ENCODE assay signal across 16 cellular contexts in the genomic region with DNA sequence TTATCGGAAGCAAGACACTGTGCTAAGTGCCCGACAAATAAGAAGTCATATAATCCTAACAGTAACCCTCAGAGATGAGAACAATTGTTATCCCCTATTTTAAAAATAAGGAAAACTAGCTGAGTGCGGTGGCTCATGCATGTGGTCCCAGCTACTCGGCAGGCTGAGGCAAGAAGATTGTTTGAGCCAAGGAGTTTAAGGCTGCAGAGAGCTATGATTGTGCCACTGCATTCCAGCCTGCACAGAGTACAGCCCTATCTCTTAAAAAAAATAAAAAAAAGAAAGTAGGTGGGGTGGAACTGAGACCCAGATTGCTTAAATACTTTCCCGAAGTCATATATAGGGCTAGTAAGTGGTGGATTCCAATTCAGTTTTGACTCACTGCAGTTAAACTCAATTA.
DNase-seq lines count a peak whose midpoint lies in the region; ATAC-seq and TF ChIP-seq lines count a peak whose summit lies in the region.
"Had no signal": no experiment of that assay in that cellular context is flagged by ENCODE, and none has a peak within 500 bp of the region (broad histone marks: within the 10 kb centered on the region; RNA-seq: fewer than 3 reads in every experiment).

No MANE protein-coding gene starts in this region.

- peaks cover 0 to 2% (median 0%) of the 10 kb centered on the region in 7 donors for H3K9me3 Mint-ChIP-seq in CD4-positive, CD25-positive, alpha-beta regulatory T cell
- H3K9me3 Mint-ChIP-seq in endothelial cell (ENCODE audit: unreplicated experiment), result no peaks in the 10 kb centered on the region
- H3K9me3 Mint-ChIP-seq: activated naive CD4-positive, alpha-beta T cell treated with anti-CD3 and anti-CD28 coated beads, Interleukin-2, amount 50 U/mL, for 24 hours had no signal

- H3K9ac ChIP-seq in smooth muscle cell (ENCODE audit: low read depth), result no peak overlapping the region

- WGBS in smooth muscle cell (ENCODE audit: low lambda C conversion rate), result 80% methylated on average over 5 of the region's 5 CpGs

- no peak for DNase-seq in CD4-positive, CD25-positive, alpha-beta regulatory T cell
- DNase-seq in cardiac fibroblast (ENCODE audit: low read depth in 2 of 2) (peak; percentile 54 to 72), iris pigment epithelial cell (ENCODE audit: low read depth) (peak; percentile 51), smooth muscle cell (lab: John Stamatoyannopoulos, UW; ENCODE audit: unreplicated experiment) (no peak), SHP77 (lab: John Stamatoyannopoulos, UW) (no peak), endothelial cell (ENCODE audit: low spot score) (no peak)
- DNase-seq: DMS 273 treated with DMSO at 0.1 percent for 48 hours; NCI-H2081 treated with DMSO at 0.1 percent for 48 hours; NCI-H774; stimulated activated CD4-positive, alpha-beta T cell treated with anti-CD3 and anti-CD28 coated beads, Interleukin-4, amount 100 ng/mL, for 1 hour had no signal

- H3K27me3 Mint-ChIP-seq in CD4-positive, CD25-positive, alpha-beta regulatory T cell, result peaks cover 10% of the 10 kb centered on the region
- H3K27me3 Mint-ChIP-seq in endothelial cell (ENCODE audit: unreplicated experiment), result no peaks in the 10 kb centered on the region

- H3K36me3 ChIP-seq in CD4-positive, CD25-positive, alpha-beta regulatory T cell (ENCODE audit: control insufficient read depth, insufficient read depth, low read length), result no peaks in the 10 kb centered on the region
- no peaks in the 10 kb centered on the region for H3K36me3 ChIP-seq in smooth muscle cell (ENCODE audit: low read depth)
- H3K36me3 ChIP-seq: Peyer's patch had no signal

- H3K36me3 Mint-ChIP-seq in CD4-positive, CD25-positive, alpha-beta regulatory T cell, result no peaks in the 10 kb centered on the region
- H3K36me3 Mint-ChIP-seq in endothelial cell (ENCODE audit: low read depth, unreplicated experiment), result no peaks in the 10 kb centered on the region
- H3K36me3 Mint-ChIP-seq: activated naive CD4-positive, alpha-beta T cell treated with anti-CD3 and anti-CD28 coated beads, Interleukin-2, amount 50 U/mL, for 24 hours had no signal

- ATAC-seq in CD4-positive, CD25-positive, alpha-beta regulatory T cell (ENCODE audit: low read depth in 2 of 2), result no peak
- ATAC-seq in HG02885 (IDR thresholded peaks at IDR 0.05; ENCODE audit: poor library complexity, unreplicated experiment), result peak; percentile 14
- no peak for ATAC-seq in HG02610 (IDR thresholded peaks at IDR 0.05; ENCODE audit: unreplicated experiment)
- ATAC-seq: left lobe of liver, sciatic nerve had no signal

- H3K9me3 ChIP-seq in CD4-positive, CD25-positive, alpha-beta regulatory T cell (ENCODE audit: control insufficient read depth in 2 of 2, low read length in 2 of 2), result no peaks in the 10 kb centered on the region
- no peaks in the 10 kb centered on the region for H3K9me3 ChIP-seq in smooth muscle cell (replicated peaks; ENCODE audit: low read depth)
- H3K9me3 ChIP-seq: Peyer's patch had no signal

- H3F3A ChIP-seq in smooth muscle cell (ENCODE audit: low read depth), result no peaks in the 10 kb centered on the region

- no peak for TF ChIP-seq CTCF in cardiac fibroblast (IDR thresholded peaks at IDR 0.05; ENCODE audit: low read depth, low read length)
- no peak for TF ChIP-seq CTCF in smooth muscle cell (IDR thresholded peaks at IDR 0.05; ENCODE audit: borderline replicate concordance, insufficient read depth, poor library complexity, severe bottlenecking)
- no peak for TF ChIP-seq CTCF in endothelial cell (IDR thresholded peaks at IDR 0.05; ENCODE audit: unreplicated experiment)

- H3K4me1 ChIP-seq in CD4-positive, CD25-positive, alpha-beta regulatory T cell (ENCODE audit: control insufficient read depth, insufficient read depth, low read length, poor library complexity, severe bottlenecking), result peaks cover 14% of the 10 kb centered on the region
- no peaks in the 10 kb centered on the region for H3K4me1 ChIP-seq in smooth muscle cell (ENCODE audit: low read depth)

- peak overlapping the region in 1 of 3 donors; percentile 87 for H3K27ac Mint-ChIP-seq in CD4-positive, CD25-positive, alpha-beta regulatory T cell
- H3K27ac Mint-ChIP-seq in endothelial cell (ENCODE audit: unreplicated experiment), result no peak overlapping the region
- H3K27ac Mint-ChIP-seq: activated naive CD4-positive, alpha-beta T cell treated with anti-CD3 and anti-CD28 coated beads, Interleukin-2, amount 50 U/mL, for 24 hours had no signal

- no peak overlapping the region for H3K27ac ChIP-seq in CD4-positive, CD25-positive, alpha-beta regulatory T cell (ENCODE audit: insufficient read depth, low read length, poor library complexity, severe bottlenecking)
- no peak overlapping the region for H3K27ac ChIP-seq in smooth muscle cell (ENCODE audit: low read depth)

- peaks cover 11% of the 10 kb centered on the region for H4K20me1 ChIP-seq in smooth muscle cell (ENCODE audit: low read depth)

- H2AFZ ChIP-seq in smooth muscle cell (ENCODE audit: low read depth), result no peak overlapping the region

- H3K27me3 ChIP-seq in CD4-positive, CD25-positive, alpha-beta regulatory T cell (ENCODE audit: control insufficient read depth, insufficient read depth, low read length), result no peaks in the 10 kb centered on the region
- no peaks in the 10 kb centered on the region for H3K27me3 ChIP-seq in smooth muscle cell (ENCODE audit: low read depth)
- H3K27me3 ChIP-seq: Peyer's patch had no signal

- H3K4me3 Mint-ChIP-seq in CD4-positive, CD25-positive, alpha-beta regulatory T cell, result peak overlapping the region; percentile 81 to 98 (median 88)
- H3K4me3 Mint-ChIP-seq in endothelial cell (ENCODE audit: unreplicated experiment), result no peak overlapping the region

- peak overlapping the region; percentile 83 for H3K4me3 ChIP-seq in CD4-positive, CD25-positive, alpha-beta regulatory T cell (ENCODE audit: low read depth, low read length)
- H3K4me3 ChIP-seq in cardiac fibroblast (replicated peaks in 1 of 2; ENCODE audit: low read depth in 2 of 2, low read length in 2 of 2) (no peak overlapping the region), smooth muscle cell (no peak overlapping the region)

- H3K4me2 ChIP-seq in smooth muscle cell, result no peak overlapping the region

- H3K79me2 ChIP-seq in smooth muscle cell (ENCODE audit: low read depth), result peaks cover 81% of the 10 kb centered on the region

- H3K4me1 Mint-ChIP-seq in CD4-positive, CD25-positive, alpha-beta regulatory T cell, result peaks cover 14 to 51% (median 38%) of the 10 kb centered on the region in 4 donors
- no peaks in the 10 kb centered on the region for H3K4me1 Mint-ChIP-seq in endothelial cell (ENCODE audit: unreplicated experiment)
- H3K4me1 Mint-ChIP-seq: activated naive CD4-positive, alpha-beta T cell treated with anti-CD3 and anti-CD28 coated beads, Interleukin-2, amount 50 U/mL, for 24 hours had no signal

Comparison
In these comparisons a context has a peak if more than half of its experiments do, and no peak if none do; other contexts are left out.
1. DNase-seq: peak in cardiac fibroblast (2 of 2) and iris pigment epithelial cell (single experiment); none in CD4-positive, CD25-positive, alpha-beta regulatory T cell (0 of 3), smooth muscle cell (single experiment), SHP77 (0 of 2) and endothelial cell (single experiment).